In genomic region chr4:88087004-88087403, GRCh38 we compare ENCODE assay signal across 23 cellular contexts.
A peak's percentile ranks its signal among the peaks of the same experiment; 100 is the strongest.
DNase-seq lines count a peak whose midpoint lies in the region; ATAC-seq, FAIRE-seq and TF ChIP-seq lines count a peak whose summit lies in the region.
"Had no signal": no experiment of that assay in that cellular context is flagged by ENCODE, and none has a peak within 500 bp of the region (broad histone marks: within the 10 kb centered on the region; RNA-seq: fewer than 3 reads in every experiment).

No MANE protein-coding gene starts in this region.

- in situ Hi-C loops in HepG2 (cut with HindIII; ENCODE audit: extremely low pct_ligation_motif_present, low pct_unique_long_range_greater_than_20kb) = no loop called here

- H3K9ac ChIP-seq in HepG2 (ENCODE audit: insufficient read depth, low read depth, low read length) (no peak overlapping the region), keratinocyte (ENCODE audit: control insufficient read depth, extremely low read depth, insufficient read depth, low read length) (no peak overlapping the region)
- H3K9ac ChIP-seq: BLaER1 treated with 17β-estradiol and CSF1 and Interleukin-3, amounts not matched to agents 10 nM and 100 nM had no signal

- BruUV-seq in HepG2 (replicated peaks; lab: Mats Ljungman, UMichigan) = no TSS peak

- dilution Hi-C loops in keratinocyte (cut with MboI; ENCODE audit: extremely low pct_ligation_motif_present, low sequenced_read_pairs) = no loop called here

- CTCF ChIA-PET in HepG2 (lab: Yijun Ruan, JAX; ENCODE audit: low intra/inter-chr PET ratio, low total read pairs) = no interaction called here

- FAIRE-seq in HepG2 (lab: Jason Lieb, UNC) (peak; percentile 18), keratinocyte (lab: Jason Lieb, UNC) (peak; percentile 58), urothelium cell line (lab: Jason Lieb, UNC) (peak; percentile 50)
- FAIRE-seq: A549, GM12878, GM12892, GM18507 had no signal

- TF ChIP-seq EP300 in HepG2 (IDR thresholded peaks at IDR 0.05; ENCODE audit: low read depth in 2 of 2, low read length in 2 of 2) (peak in 1 of 2 experiments; percentile 45; a peak in 1 of 4 replicates), HepG2 (CRISPR knock-in tag; IDR thresholded peaks at IDR 0.05; ENCODE audit: borderline replicate concordance) (no peak)

- H3K9me1 ChIP-seq in keratinocyte (ENCODE audit: control insufficient read depth, extremely low read depth, insufficient read depth, low read length) = no peaks in the 10 kb centered on the region

- peak; percentile 28 for DNase-seq in HepG2 (ENCODE audit: low spot score)
- DNase-seq in right lobe of liver = no peak
- no peak for DNase-seq in keratinocyte (ENCODE audit: low read depth, low spot score)
- no peak for DNase-seq in urothelium cell line (ENCODE audit: low spot score)
- DNase-seq in NCI-H2196 (lab: John Stamatoyannopoulos, UW; ENCODE audit: unreplicated experiment) = no peak
- no peak for DNase-seq in NCI-H1105 (lab: John Stamatoyannopoulos, UW)
- DNase-seq: AML-193; CD4-positive, alpha-beta T cell; CD8-positive, alpha-beta T cell; DMS 273 treated with DMSO at 0.1 percent for 48 hours; DMS153; DMS53; DMS79; DND-41; EL; GDM1 had no signal

- intact Hi-C loops in HepG2 (cut with micrococcal nuclease; ENCODE audit: unreplicated experiment) = no loop called here
- intact Hi-C loops in right lobe of liver (cut with DNase I) = no loop called here

- TF ChIP-seq CTCF in HepG2 (CRISPR knock-in tag; IDR thresholded peaks at IDR 0.05) (no peak), right lobe of liver (IDR thresholded peaks at IDR 0.05) (no peak), keratinocyte (optimal IDR thresholded peaks at IDR 0.05 in 1 of 3, IDR thresholded peaks at IDR 0.05 in 1 of 3, conservative IDR thresholded peaks at IDR 0.05 in 1 of 3; ENCODE audit: extremely low read depth in 1 of 3, insufficient read depth in 2 of 3, low read length in 3 of 3) (no peak)

- H4K20me1 ChIP-seq in HepG2 (ENCODE audit: insufficient read depth, low read length) (no peaks in the 10 kb centered on the region), keratinocyte (ENCODE audit: control insufficient read depth, extremely low read depth, insufficient read depth, low read length) (no peaks in the 10 kb centered on the region)
- H4K20me1 ChIP-seq: BLaER1 treated with 17β-estradiol and CSF1 and Interleukin-3, amounts not matched to agents 10 nM and 100 nM had no signal

- H3K27me3 ChIP-seq in HepG2 (ENCODE audit: control insufficient read depth in 1 of 2, insufficient read depth in 2 of 2, low read length in 2 of 2) = no peaks in the 10 kb centered on the region
- H3K27me3 ChIP-seq in right lobe of liver = no peaks in the 10 kb centered on the region
- no peaks in the 10 kb centered on the region for H3K27me3 ChIP-seq in keratinocyte (ENCODE audit: control insufficient read depth, extremely low read depth, insufficient read depth, low read length)
- H3K27me3 ChIP-seq: BLaER1 treated with 17β-estradiol and CSF1 and Interleukin-3, amounts not matched to agents 10 nM and 100 nM had no signal

- H3K4me3 ChIP-seq in HepG2 (replicated peaks in 1 of 3; ENCODE audit: insufficient read depth in 1 of 3, low read depth in 2 of 3, low read length in 3 of 3) (no peak overlapping the region), right lobe of liver (no peak overlapping the region), keratinocyte (ENCODE audit: control insufficient read depth in 2 of 3, extremely low read depth in 1 of 3, insufficient read depth in 2 of 3, low read depth in 1 of 3, low read length in 3 of 3) (no peak overlapping the region)
- H3K4me3 ChIP-seq: A549; BLaER1 treated with 17β-estradiol and CSF1 and Interleukin-3, amounts not matched to agents 10 nM and 100 nM; GM12878 had no signal

- TF ChIP-seq POLR2A in HepG2 (IDR thresholded peaks at IDR 0.05; ENCODE audit: insufficient read depth in 1 of 2, low read depth in 2 of 2, low read length in 2 of 2) = no peak
- no peak for TF ChIP-seq POLR2A in right lobe of liver (IDR thresholded peaks at IDR 0.05)

- no peak for TF ChIP-seq RAD21 in HepG2 (CRISPR knock-in tag; IDR thresholded peaks at IDR 0.05)

- ATAC-seq in HepG2 = peak; percentile 60; the same call in 2 of the 3 replicates
- no peak for ATAC-seq in right lobe of liver
- ATAC-seq: A549; CD8-positive, alpha-beta T cell; GM12878 had no signal

- 100% methylated on average over 1 of the region's 1 CpG for WGBS in HepG2 (ENCODE audit: low lambda C conversion rate)
- no CpG with 5 or more reads among the region's 1 CpG for WGBS in right lobe of liver (ENCODE audit: insufficient coverage, low coverage, low lambda C conversion rate, missing lambda C conversion rate)

- H3K27ac ChIP-seq in HepG2 (ENCODE audit: extremely low read length, insufficient read depth, low read length) (no peak overlapping the region), right lobe of liver (no peak overlapping the region), keratinocyte (ENCODE audit: control insufficient read depth, insufficient read depth, low read length) (no peak overlapping the region)
- H3K27ac ChIP-seq: 22Rv1; A549; BLaER1 treated with 17β-estradiol and CSF1 and Interleukin-3, amounts not matched to agents 10 nM and 100 nM; C4-2B had no signal

- no peak overlapping the region for H3K4me2 ChIP-seq in HepG2 (ENCODE audit: low read depth, low read length)
- no peak overlapping the region for H3K4me2 ChIP-seq in keratinocyte (ENCODE audit: control insufficient read depth, extremely low read depth, insufficient read depth, low read depth, low read length)
- H3K4me2 ChIP-seq: A549; BLaER1 treated with 17β-estradiol and CSF1 and Interleukin-3, amounts not matched to agents 10 nM and 100 nM had no signal

- POLR2A ChIA-PET in HepG2 (lab: Yijun Ruan, JAX) = interaction anchor here (1.9 kb wide), 1 partner anchor 20 kb away, joined by 5 read pairs; no protein-coding TSS in a partner anchor

- H3K4me1 ChIP-seq in HepG2 (ENCODE audit: insufficient read depth, low read length) = peaks cover 17% of the 10 kb centered on the region
- peaks cover 0 to 9% (median 2%) of the 10 kb centered on the region in 4 donors for H3K4me1 ChIP-seq in right lobe of liver
- no peaks in the 10 kb centered on the region for H3K4me1 ChIP-seq in keratinocyte (ENCODE audit: control insufficient read depth, extremely low read depth, insufficient read depth, low read length)
- H3K4me1 ChIP-seq: A549 had no signal

- H3K36me3 ChIP-seq in HepG2 (replicated peaks in 1 of 2; ENCODE audit: control insufficient read depth in 1 of 2, insufficient read depth in 2 of 2, low read length in 2 of 2) (no peaks in the 10 kb centered on the region), right lobe of liver (no peaks in the 10 kb centered on the region), keratinocyte (ENCODE audit: control insufficient read depth in 2 of 2, extremely low read depth in 1 of 2, insufficient read depth in 2 of 2, low read length in 2 of 2) (no peaks in the 10 kb centered on the region)
- H3K36me3 ChIP-seq: BLaER1 treated with 17β-estradiol and CSF1 and Interleukin-3, amounts not matched to agents 10 nM and 100 nM had no signal

- H3K9me3 ChIP-seq in HepG2 (ENCODE audit: low read length) (0 out of 2 replicates have a peak, but pooled peaks cover 4% of the 10 kb centered on the region), right lobe of liver (no peaks in the 10 kb centered on the region), keratinocyte (ENCODE audit: control insufficient read depth, low read depth, low read length) (no peaks in the 10 kb centered on the region)
- H3K9me3 ChIP-seq: A549 had no signal

- H3K79me2 ChIP-seq in HepG2 (ENCODE audit: insufficient read depth, low read length) (no peaks in the 10 kb centered on the region), keratinocyte (ENCODE audit: control insufficient read depth, insufficient read depth, low read length) (no peaks in the 10 kb centered on the region)

- H2AFZ ChIP-seq in HepG2 (ENCODE audit: low read length) = no peak overlapping the region
- no peak overlapping the region for H2AFZ ChIP-seq in keratinocyte (ENCODE audit: control insufficient read depth, low read length)

TF ChIP-seq in HepG2, 621 proteins besides CTCF, POLR2A, EP300 and RAD21 (continues in another document):
- TF ChIP-seq GFI1 (CRISPR knock-in tag; IDR thresholded peaks at IDR 0.05; ENCODE audit: borderline replicate concordance) (no peak), POLR2AphosphoS2 (IDR thresholded peaks at IDR 0.05; ENCODE audit: low read depth, low read length) (no peak), ZUFSP (CRISPR knock-in tag; IDR thresholded peaks at IDR 0.05; ENCODE audit: borderline replicate concordance) (no peak), ZFP82 (CRISPR knock-in tag; IDR thresholded peaks at IDR 0.05; ENCODE audit: borderline replicate concordance) (no peak), FOXA3 (CRISPR knock-in tag; IDR thresholded peaks at IDR 0.05) (peak; percentile 71), BORCS8-MEF2B (CRISPR knock-in tag; IDR thresholded peaks at IDR 0.05) (no peak)
